ENCODE assay signal across 25 cellular contexts in the genomic region with DNA sequence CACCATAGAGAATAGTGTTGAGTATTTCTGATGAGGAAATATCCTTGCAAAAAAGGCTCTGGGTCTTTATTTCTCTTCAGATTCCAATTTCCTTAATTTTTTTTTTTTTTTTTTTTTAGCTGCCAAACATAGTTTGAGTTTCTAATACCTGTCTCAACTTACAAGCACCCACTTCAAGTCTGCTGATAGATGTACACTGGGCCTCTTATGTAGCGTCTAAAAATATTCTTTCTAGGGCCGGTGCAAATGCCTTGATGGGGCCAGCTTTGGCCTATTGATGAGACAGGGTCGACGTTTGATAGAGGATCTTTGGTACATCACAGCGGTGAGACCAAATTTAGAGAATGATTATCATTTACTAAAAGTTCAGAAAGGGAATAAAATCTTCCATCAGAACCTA.
DNase-seq lines count a peak whose midpoint lies in the region; ATAC-seq, FAIRE-seq and TF ChIP-seq lines count a peak whose summit lies in the region.
"Had no signal": no experiment of that assay in that cellular context is flagged by ENCODE, and none has a peak within 500 bp of the region (broad histone marks: within the 10 kb centered on the region; RNA-seq: fewer than 3 reads in every experiment).

No MANE protein-coding gene starts in this region.

- no peak overlapping the region for H3K4me3 Mint-ChIP-seq in astrocyte (ENCODE audit: unreplicated experiment)
- H3K4me3 Mint-ChIP-seq: CD4-positive, CD25-positive, alpha-beta regulatory T cell; IgD-negative memory B cell had no signal

- DNase-seq in Right ventricle myocardium inferior (ENCODE audit: missing footprints): no peak
- no peak for DNase-seq in cardiac septum (ENCODE audit: low spot score)
- DNase-seq in astrocyte (ENCODE audit: low read depth): no peak
- DNase-seq in mesenchymal stem cell: no peak
- no peak for DNase-seq in NCI-H1048 (lab: John Stamatoyannopoulos, UW)
- DNase-seq in prostate gland (ENCODE audit: low spot score): no peak
- DNase-seq in Karpas-422: no peak
- DNase-seq: 8988T; CD4-positive, CD25-positive, alpha-beta regulatory T cell; DMS53; HCEC 1CT; NCI-H1092; NCI-H1417 treated with DMSO at 0.1 percent for 48 hours; NCI-H1694 treated with DMSO at 0.1 percent for 48 hours; NCI-H2081; NCI-H2227 treated with DMSO at 0.1 percent for 48 hours; NCI-H526 treated with DMSO at 0.1 percent for 48 hours; RPMI8226; SIG-M5 had no signal

- no peak for FAIRE-seq in astrocyte (lab: Jason Lieb, UNC)
- FAIRE-seq: GM18507, H1 had no signal

- ATAC-seq in Right ventricle myocardium inferior (peak; percentile 70), HG02981 (IDR thresholded peaks at IDR 0.05; ENCODE audit: unreplicated experiment) (no peak)

- no peak overlapping the region for H4K8ac ChIP-seq in mesenchymal stem cell (ENCODE audit: low read length)

- H3K4me2 ChIP-seq in astrocyte (ENCODE audit: low read length) (no peak overlapping the region), mesenchymal stem cell (ENCODE audit: low read length, poor library complexity, severe bottlenecking) (no peak overlapping the region), Karpas-422 (ENCODE audit: low read depth, low read length, poor library complexity, severe bottlenecking) (no peak overlapping the region)
- H3K4me2 ChIP-seq: BLaER1, KMS-11 had no signal

- H3K9ac ChIP-seq in astrocyte (ENCODE audit: low read length) (peak overlapping the region; percentile 55), mesenchymal stem cell (ENCODE audit: low read length) (no peak overlapping the region), Karpas-422 (ENCODE audit: low read length) (no peak overlapping the region)
- H3K9ac ChIP-seq: BLaER1, KMS-11 had no signal

- no peaks in the 10 kb centered on the region for H4K20me1 ChIP-seq in astrocyte (ENCODE audit: insufficient read depth, low read length)
- no peaks in the 10 kb centered on the region for H4K20me1 ChIP-seq in Karpas-422 (ENCODE audit: insufficient read depth, low read depth, low read length)
- H4K20me1 ChIP-seq: BLaER1 had no signal

- no peaks in the 10 kb centered on the region for H3K9me2 ChIP-seq in Karpas-422 (replicated peaks; ENCODE audit: insufficient read depth, low read length)

- H3K27ac Mint-ChIP-seq in astrocyte (ENCODE audit: unreplicated experiment): peak overlapping the region; percentile 23
- H3K27ac Mint-ChIP-seq: CD4-positive, CD25-positive, alpha-beta regulatory T cell; IgD-negative memory B cell had no signal

- H2AK5ac ChIP-seq in mesenchymal stem cell (ENCODE audit: low read length, severe bottlenecking): peak overlapping the region; percentile 74

- no peak overlapping the region for H3K4me3 ChIP-seq in astrocyte (ENCODE audit: insufficient read depth, low read depth, low read length)
- H3K4me3 ChIP-seq in mesenchymal stem cell (ENCODE audit: insufficient read depth in 1 of 2, low read depth in 1 of 2, low read length in 2 of 2): no peak overlapping the region
- no peak overlapping the region for H3K4me3 ChIP-seq in prostate gland
- no peak overlapping the region for H3K4me3 ChIP-seq in Karpas-422 (ENCODE audit: low read length)
- H3K4me3 ChIP-seq: BLaER1 had no signal

- no peak overlapping the region for H3K14ac ChIP-seq in mesenchymal stem cell (ENCODE audit: low read length in 2 of 2)

- no peak for TF ChIP-seq CTCF in astrocyte (IDR thresholded peaks at IDR 0.05; ENCODE audit: insufficient read depth, low read depth, low read length)
- TF ChIP-seq CTCF in prostate gland (IDR thresholded peaks at IDR 0.05): no peak

- H3K27me3 ChIP-seq in astrocyte (ENCODE audit: insufficient read depth, low read length) (no peaks in the 10 kb centered on the region), mesenchymal stem cell (ENCODE audit: control insufficient read depth in 1 of 2, insufficient read depth in 1 of 2, low read length in 2 of 2) (no peaks in the 10 kb centered on the region), prostate gland (replicated peaks; ENCODE audit: insufficient read depth) (no peaks in the 10 kb centered on the region), Karpas-422 (ENCODE audit: low read length) (no peaks in the 10 kb centered on the region)
- H3K27me3 ChIP-seq: BLaER1 had no signal

- 88% methylated on average over 4 of the region's 5 CpGs for WGBS in mesenchymal stem cell
- 96% methylated on average over 5 of the region's 5 CpGs for WGBS in prostate gland

- H2BK120ac ChIP-seq in mesenchymal stem cell (ENCODE audit: low read depth, low read length): no peak overlapping the region

- no peak overlapping the region for H3K4ac ChIP-seq in mesenchymal stem cell (ENCODE audit: low read depth in 1 of 2, low read length in 2 of 2)

- no peaks in the 10 kb centered on the region for H3K9me3 ChIP-seq in astrocyte (ENCODE audit: insufficient read depth, low read depth, low read length)
- no peaks in the 10 kb centered on the region for H3K9me3 ChIP-seq in mesenchymal stem cell (ENCODE audit: control insufficient read depth, low read length)
- no peaks in the 10 kb centered on the region for H3K9me3 ChIP-seq in prostate gland
- no peaks in the 10 kb centered on the region for H3K9me3 ChIP-seq in Karpas-422 (ENCODE audit: low read length)
- H3K9me3 ChIP-seq: BLaER1 had no signal

- peak overlapping the region; percentile 72 for H3K27ac ChIP-seq in astrocyte (ENCODE audit: low read depth, low read length)
- no peak overlapping the region for H3K27ac ChIP-seq in mesenchymal stem cell (ENCODE audit: low read length, poor library complexity, severe bottlenecking)
- no peak overlapping the region for H3K27ac ChIP-seq in prostate gland
- no peak overlapping the region for H3K27ac ChIP-seq in Karpas-422 (ENCODE audit: low read length)
- H3K27ac ChIP-seq: BLaER1, KMS-11 had no signal

- H3K27me3 Mint-ChIP-seq in astrocyte (ENCODE audit: low read depth, unreplicated experiment): no peaks in the 10 kb centered on the region
- H3K27me3 Mint-ChIP-seq: CD4-positive, CD25-positive, alpha-beta regulatory T cell; IgD-negative memory B cell had no signal

- H2BK15ac ChIP-seq in mesenchymal stem cell (ENCODE audit: low read depth, poor library complexity, severe bottlenecking): no peak overlapping the region

- H3K79me2 ChIP-seq in astrocyte (ENCODE audit: insufficient read depth, low read length) (no peaks in the 10 kb centered on the region), Karpas-422 (ENCODE audit: low read length) (no peaks in the 10 kb centered on the region)

- H4K91ac ChIP-seq in mesenchymal stem cell (ENCODE audit: low read length): no peak overlapping the region

- intact Hi-C loops in Right ventricle myocardium inferior (cut with DNase I): loop anchor here (10.0 kb wide), 2 partner anchors 660 to 800 kb away; no protein-coding TSS in a partner anchor
- intact Hi-C loops in cardiac septum (cut with DNase I): no loop called here
- intact Hi-C loops in prostate gland (cut with DNase I): loop anchor here (10.0 kb wide), 1 partner anchor 800 kb away; no protein-coding TSS in a partner anchor

- H2BK5ac ChIP-seq in mesenchymal stem cell (ENCODE audit: low read depth, low read length, poor library complexity, severe bottlenecking): no peak overlapping the region

- H3K4me1 Mint-ChIP-seq in astrocyte (ENCODE audit: low read depth, unreplicated experiment): peaks cover 29% of the 10 kb centered on the region
- H3K4me1 Mint-ChIP-seq: CD4-positive, CD25-positive, alpha-beta regulatory T cell had no signal

- no peaks in the 10 kb centered on the region for H3K36me3 Mint-ChIP-seq in astrocyte (ENCODE audit: low read depth, unreplicated experiment)
- H3K36me3 Mint-ChIP-seq: CD4-positive, CD25-positive, alpha-beta regulatory T cell; IgD-negative memory B cell had no signal

- peak overlapping the region; percentile 38 for H2AFZ ChIP-seq in astrocyte (ENCODE audit: low read depth, low read length)
- no peak overlapping the region for H2AFZ ChIP-seq in mesenchymal stem cell (ENCODE audit: low read depth, low read length)
- H2AFZ ChIP-seq in Karpas-422 (ENCODE audit: low read length): no peak overlapping the region

- no peaks in the 10 kb centered on the region for H3K9me3 Mint-ChIP-seq in astrocyte (ENCODE audit: unreplicated experiment)
- H3K9me3 Mint-ChIP-seq: CD4-positive, CD25-positive, alpha-beta regulatory T cell; IgD-negative memory B cell had no signal

- no peak overlapping the region for H3K23ac ChIP-seq in mesenchymal stem cell (ENCODE audit: low read length in 2 of 2)

- peaks cover 26% of the 10 kb centered on the region for H3K4me1 ChIP-seq in astrocyte (ENCODE audit: insufficient read depth, low read length)
- H3K4me1 ChIP-seq in mesenchymal stem cell (ENCODE audit: control insufficient read depth, insufficient read depth, low read depth, low read length): peaks cover 5% of the 10 kb centered on the region
- no peaks in the 10 kb centered on the region for H3K4me1 ChIP-seq in prostate gland (replicated peaks)
- H3K4me1 ChIP-seq in Karpas-422 (ENCODE audit: low read length): no peaks in the 10 kb centered on the region

- H3K36me3 ChIP-seq in astrocyte (ENCODE audit: insufficient read depth, low read length) (no peaks in the 10 kb centered on the region), mesenchymal stem cell (ENCODE audit: control insufficient read depth in 1 of 2, insufficient read depth in 2 of 2, low read depth in 1 of 2, low read length in 2 of 2) (no peaks in the 10 kb centered on the region), prostate gland (no peaks in the 10 kb centered on the region), Karpas-422 (ENCODE audit: insufficient read depth, low read length) (no peaks in the 10 kb centered on the region)
- H3K36me3 ChIP-seq: BLaER1 had no signal

- H2BK12ac ChIP-seq in mesenchymal stem cell (ENCODE audit: low read length in 2 of 2): no peak overlapping the region

- no peak for TF ChIP-seq POLR2A in prostate gland (IDR thresholded peaks at IDR 0.05)

- no peak overlapping the region for H3K18ac ChIP-seq in mesenchymal stem cell (ENCODE audit: low read depth in 1 of 2, low read length in 2 of 2)

- no peaks in the 10 kb centered on the region for H3K79me1 ChIP-seq in mesenchymal stem cell (replicated peaks; ENCODE audit: low read length, poor library complexity, severe bottlenecking)
